In genomic region chr2:74083750-74084149, GRCh38 we compare ENCODE assay signal across 24 cellular contexts.
"Had no signal": no experiment of that assay in that cellular context is flagged by ENCODE, and none has a peak within 500 bp of the region (broad histone marks: within the 10 kb centered on the region; RNA-seq: fewer than 3 reads in every experiment).

No MANE protein-coding gene starts in this region.

- H3K4me1 ChIP-seq: right atrium auricular region, suprapubic skin, tibial artery had no signal

- H3K36me3 ChIP-seq: brain microvascular endothelial cell had no signal

- H3K4me2 ChIP-seq: hepatocyte, smooth muscle cell had no signal

- H3K9me3 ChIP-seq: right atrium auricular region, stomach, suprapubic skin, tibial artery had no signal

- H3K27me3 ChIP-seq: brain microvascular endothelial cell, hepatocyte, right atrium auricular region, stomach, suprapubic skin, tibial artery had no signal

- DNase-seq: activated B cell treated with CpG ODN at 0.5 μM for 24 hours; activated CD4-positive, alpha-beta T cell treated with anti-CD3 and anti-CD28 coated beads, Interleukin-2, amount 50 U/mL, for 1 hour; activated effector memory CD4-positive, alpha-beta T cell treated with anti-CD3 and anti-CD28 coated beads, Interleukin-2, amount 50 U/mL, for 16 hours; activated naive CD4-positive, alpha-beta T cell treated with anti-CD3 and anti-CD28 coated beads for 36 hours; activated T-cell treated with anti-CD3 and anti-CD28 coated beads for 4 hours; amniotic stem cell; brain microvascular endothelial cell; cortex of kidney; endodermal cell; glutamatergic neuron; immature natural killer cell; kidney; left colon; mammary epithelial cell; nucleus accumbens; stimulated activated CD4-positive, alpha-beta T cell treated with anti-CD3 and anti-CD28 coated beads, Interleukin-2, amount 100 ng/mL, for 24 hours; stimulated activated naive B cell treated with anti-CD40 and anti-IgM and Interleukin-4, amounts not matched to agents 10 μg/mL and 1 μg/mL and 100 μg/mL, for 72 hours; stomach; T-helper 1 cell; tibial artery had no signal

- H2AFZ ChIP-seq: hepatocyte had no signal

- H3K27ac ChIP-seq: brain microvascular endothelial cell, hepatocyte, right atrium auricular region, stomach, suprapubic skin, tibial artery had no signal

- H3K4me3 ChIP-seq: hepatocyte, right atrium auricular region, smooth muscle cell, stomach, suprapubic skin, tibial artery had no signal
